Comparison of ENCODE assay signal across 7 cellular contexts in genomic region chr10:122980209-122981065, GRCh38.
DNase-seq lines count a peak whose midpoint lies in the region; ATAC-seq lines count a peak whose summit lies in the region.

A gene with protein sequence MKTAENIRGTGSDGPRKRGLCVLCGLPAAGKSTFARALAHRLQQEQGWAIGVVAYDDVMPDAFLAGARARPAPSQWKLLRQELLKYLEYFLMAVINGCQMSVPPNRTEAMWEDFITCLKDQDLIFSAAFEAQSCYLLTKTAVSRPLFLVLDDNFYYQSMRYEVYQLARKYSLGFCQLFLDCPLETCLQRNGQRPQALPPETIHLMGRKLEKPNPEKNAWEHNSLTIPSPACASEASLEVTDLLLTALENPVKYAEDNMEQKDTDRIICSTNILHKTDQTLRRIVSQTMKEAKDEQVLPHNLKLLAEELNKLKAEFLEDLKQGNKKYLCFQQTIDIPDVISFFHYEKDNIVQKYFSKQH (plus strand): TSS chr10:122980401. CDS start chr10:122980480, 79 bp downstream.

- DNase-seq in NCI-H2029 (lab: John Stamatoyannopoulos, UW) (peak; percentile 75), T-helper 9 cell (peak; percentile 82), astrocyte of the hippocampus (ENCODE audit: low read depth, low spot score) (peak; percentile 98), hippocampal formation (lab: John Stamatoyannopoulos, UW) (peak; percentile 91 to 95), retina (peak; percentile 100)

- ATAC-seq in GM18511 (IDR thresholded peaks at IDR 0.05; ENCODE audit: unreplicated experiment) (peak; percentile 98), HG03025 (IDR thresholded peaks at IDR 0.05; ENCODE audit: low FRiP score, unreplicated experiment) (peak; percentile 96)

Comparison
In these comparisons a context has a peak if more than half of its experiments do, and no peak if none do; other contexts are left out.
1. Peak in every context shown above with its lines: DNase-seq and ATAC-seq.